Comparison of ENCODE assay signal across 8 cellular contexts in genomic region chr16:50547944-50548658, GRCh38.
DNase-seq lines count a peak whose midpoint lies in the region; ATAC-seq and TF ChIP-seq lines count a peak whose summit lies in the region.

NKD1 (plus strand) TSS chr16:50548396; CDS start chr16:50548554, 158 bp downstream.

- H3K4me1 ChIP-seq in iPS-15b (ENCODE audit: control insufficient read depth, insufficient read depth, low read length), result no peaks in the 10 kb centered on the region

- no peak within 1 kb of the TSS for H3K9ac ChIP-seq in iPS-15b (ENCODE audit: low read depth, low read length)

- no peaks in the 10 kb centered on the region for H3K9me3 ChIP-seq in iPS-15b (ENCODE audit: control insufficient read depth, insufficient read depth, low read length)

- no peak for TF ChIP-seq CTCF in astrocyte of the cerebellum (IDR thresholded peaks at IDR 0.05; ENCODE audit: low read depth, low read length, missing control alignments)

- no peaks in the 10 kb centered on the region for H3K36me3 ChIP-seq in iPS-15b (ENCODE audit: control insufficient read depth, insufficient read depth, low read length)

- ATAC-seq in GM21576 (IDR thresholded peaks at IDR 0.05; ENCODE audit: unreplicated experiment), result peak; percentile 72

- DNase-seq in DMS114 treated with DMSO at 0.1 percent for 48 hours (lab: John Stamatoyannopoulos, UW; ENCODE audit: unreplicated experiment) (peak; percentile 20), KBM-7 (peak; percentile 33), T-helper 9 cell (peak; percentile 72), astrocyte of the cerebellum (ENCODE audit: low read depth) (no peak), skeletal muscle cell (ENCODE audit: low read depth) (no peak), NCI-H2107 treated with DMSO at 0.1 percent for 48 hours (lab: John Stamatoyannopoulos, UW; ENCODE audit: unreplicated experiment) (no peak)

- H3K27me3 ChIP-seq in iPS-15b (ENCODE audit: control insufficient read depth, insufficient read depth, low read length), result peaks cover 48% of the 10 kb centered on the region

- in situ Hi-C loops in KBM-7 (cut with MboI; ENCODE audit: low pct_unique_long_range_greater_than_20kb, low sequenced_read_pairs) (no loop called here), astrocyte of the cerebellum (cut with HindIII; ENCODE audit: low sequenced_read_pairs) (no loop called here)

- peak within 1 kb of the TSS; percentile 47 for H3K4me3 ChIP-seq in astrocyte of the cerebellum (ENCODE audit: low read depth, low read length)
- peak within 1 kb of the TSS; percentile 71 for H3K4me3 ChIP-seq in iPS-15b (ENCODE audit: low read depth, low read length)
- peak within 1 kb of the TSS; percentile 58 for H3K4me3 ChIP-seq in skeletal muscle cell (ENCODE audit: low read depth, low read length)

Comparison
In these comparisons a context has a peak if more than half of its experiments do, and no peak if none do; other contexts are left out.
1. DNase-seq: peak in DMS114 treated with DMSO at 0.1 percent for 48 hours (single experiment), KBM-7 (single experiment) and T-helper 9 cell (single experiment); none in astrocyte of the cerebellum (single experiment), skeletal muscle cell (single experiment) and NCI-H2107 treated with DMSO at 0.1 percent for 48 hours (single experiment).
2. Peak in every context shown above with its lines, with median percentiles within 50 percentile points of each other: H3K4me3 ChIP-seq.